ENCODE assay signal across 1 cellular context in genomic region chr9:128820665-128821583, GRCh38.
TF ChIP-seq lines count a peak whose summit lies in the region.

No MANE protein-coding gene starts in this region.

TF ChIP-seq in HepG2, 621 proteins besides CTCF, POLR2A, EP300 and RAD21:
- TF ChIP-seq ZNF326 (CRISPR knock-in tag; IDR thresholded peaks at IDR 0.05; ENCODE audit: borderline replicate concordance), result no peak
- TF ChIP-seq RBFOX2 (IDR thresholded peaks at IDR 0.05; ENCODE audit: low read depth, low read length), result peak; percentile 58
- peak; percentile 97 for TF ChIP-seq ZSCAN25 (CRISPR knock-in tag; IDR thresholded peaks at IDR 0.05)
- no peak for TF ChIP-seq TCF7L2 (IDR thresholded peaks at IDR 0.05; ENCODE audit: low read depth, low read length)
- TF ChIP-seq ZBTB33 (CRISPR knock-in tag; IDR thresholded peaks at IDR 0.05), result 0 out of 2 replicates have a peak, but pooled peaks have one; percentile 25
- TF ChIP-seq MEF2D (CRISPR knock-in tag; IDR thresholded peaks at IDR 0.05), result no peak
- peak; percentile 61; the same call in 1 of the 2 replicates for TF ChIP-seq ZC3H13 (CRISPR knock-in tag; IDR thresholded peaks at IDR 0.05)
- no peak for TF ChIP-seq FLYWCH1 (CRISPR knock-in tag; IDR thresholded peaks at IDR 0.05)
- TF ChIP-seq TBX3 (IDR thresholded peaks at IDR 0.05; ENCODE audit: borderline replicate concordance), result no peak
- TF ChIP-seq ZNF766 (CRISPR knock-in tag; IDR thresholded peaks at IDR 0.05; ENCODE audit: borderline replicate concordance), result no peak
- TF ChIP-seq MAZ (IDR thresholded peaks at IDR 0.05; ENCODE audit: borderline replicate concordance, low read depth, low read length), result no peak
- no peak for TF ChIP-seq MAZ (CRISPR knock-in tag; IDR thresholded peaks at IDR 0.05; ENCODE audit: low read depth)
- peak; percentile 94 for TF ChIP-seq AGO2 (optimal IDR thresholded peaks at IDR 0.05; ENCODE audit: low read depth, low read length)
- TF ChIP-seq ZNF207 (IDR thresholded peaks at IDR 0.05; ENCODE audit: borderline replicate concordance), result no peak
- 0 out of 2 replicates have a peak, but pooled peaks have one; percentile 13 for TF ChIP-seq MYC (CRISPR knock-in tag; IDR thresholded peaks at IDR 0.05; ENCODE audit: borderline replicate concordance)
- peak; percentile 23; the same call in 1 of the 2 replicates for TF ChIP-seq ZNF687 (CRISPR knock-in tag; IDR thresholded peaks at IDR 0.05)
- TF ChIP-seq NR2F6 (IDR thresholded peaks at IDR 0.05), result no peak
- no peak for TF ChIP-seq NR2F6 (CRISPR knock-in tag; IDR thresholded peaks at IDR 0.05)
